17 cellular contexts compared by ENCODE assay signal in the genomic region with DNA sequence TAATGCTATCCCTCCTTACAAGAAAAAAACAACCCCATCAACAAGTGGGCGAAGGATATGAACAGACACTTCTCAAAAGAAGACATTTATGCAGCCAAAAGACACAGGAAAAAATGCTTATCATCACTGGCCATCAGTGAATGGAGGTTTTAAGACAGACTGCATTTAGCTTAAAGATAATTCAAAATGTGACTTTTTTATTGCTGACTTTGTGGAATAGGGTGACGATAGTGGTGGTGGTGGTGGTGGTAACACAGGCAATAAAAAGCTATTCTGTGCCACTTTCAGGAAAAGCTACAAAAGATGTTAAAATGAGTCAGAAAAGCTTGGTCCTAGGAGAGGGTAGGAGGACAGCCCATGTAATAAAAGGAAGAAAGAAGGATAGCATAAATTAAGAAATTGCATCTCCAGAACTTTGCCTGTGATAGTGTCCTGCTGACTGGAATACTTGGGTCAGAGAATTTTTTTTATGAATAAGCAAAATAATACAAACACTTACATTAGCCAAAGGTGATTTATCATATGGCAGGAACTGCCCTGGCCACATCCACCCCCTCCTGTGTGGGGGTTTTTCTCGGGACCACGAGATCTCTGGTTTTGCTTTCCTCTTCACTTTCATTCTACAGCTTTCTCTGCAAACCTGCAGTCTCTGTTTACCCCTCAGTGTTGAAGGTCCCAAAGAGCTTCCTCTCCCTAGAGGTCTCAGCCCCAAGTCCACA.
A peak's percentile ranks its signal among the peaks of the same experiment; 100 is the strongest.
DNase-seq lines count a peak whose midpoint lies in the region; ATAC-seq and TF ChIP-seq lines count a peak whose summit lies in the region.
"Had no signal": no experiment of that assay in that cellular context is flagged by ENCODE, and none has a peak within 500 bp of the region (broad histone marks: within the 10 kb centered on the region; RNA-seq: fewer than 3 reads in every experiment).

No MANE protein-coding gene starts in this region.

- H3K4me3 Mint-ChIP-seq in stimulated activated naive CD8-positive, alpha-beta T cell treated with anti-CD3 and anti-CD28 coated beads, Interleukin-15, amount 100 ng/mL, for 72 hours = peak overlapping the region in 1 of 2 donors; percentile 43
- H3K4me3 Mint-ChIP-seq: CD14-positive monocyte; CD4-positive, alpha-beta memory T cell; IgD-negative memory B cell had no signal

- 85% methylated on average over 4 of the region's 4 CpGs for WGBS in esophagus muscularis mucosa

- H3K4me1 ChIP-seq in HEK293 (ENCODE audit: control insufficient read depth, insufficient read depth, low read length) (no peaks in the 10 kb centered on the region; the same call in 1 of the 2 replicates), esophagus muscularis mucosa (peaks cover 7 to 21% (median 20%) of the 10 kb centered on the region in 4 donors)

- no peak for DNase-seq in stimulated activated naive CD8-positive, alpha-beta T cell treated with anti-CD3 and anti-CD28 coated beads, Interleukin-15, amount 100 ng/mL, for 72 hours
- DNase-seq in stimulated activated naive CD8-positive, alpha-beta T cell treated with anti-CD3 and anti-CD28 coated beads, Interleukin-15, Interleukin-2, amounts not matched to agents 100 U/mL and 50 U/mL, for 24 hours = no peak
- DNase-seq in esophagus muscularis mucosa (ENCODE audit: extremely low spot score) (peak; percentile 53), NCI-H2227 (lab: John Stamatoyannopoulos, UW; ENCODE audit: unreplicated experiment) (no peak)
- DNase-seq: CD4-positive, alpha-beta memory T cell; DMS79 treated with DMSO at 0.1 percent for 48 hours; EL; GOT3; H7; KG1 had no signal

- no peak for TF ChIP-seq POLR2A in esophagus muscularis mucosa (IDR thresholded peaks at IDR 0.05; ENCODE audit: low read depth)

- H3K27me3 Mint-ChIP-seq in stimulated activated naive CD8-positive, alpha-beta T cell treated with anti-CD3 and anti-CD28 coated beads, Interleukin-15, amount 100 ng/mL, for 72 hours = peaks cover 17% of the 10 kb centered on the region
- H3K27me3 Mint-ChIP-seq: IgD-negative memory B cell had no signal

- no peak overlapping the region for H3K27ac Mint-ChIP-seq in stimulated activated naive CD8-positive, alpha-beta T cell treated with anti-CD3 and anti-CD28 coated beads, Interleukin-15, amount 100 ng/mL, for 72 hours
- H3K27ac Mint-ChIP-seq: CD14-positive monocyte; CD4-positive, alpha-beta memory T cell had no signal

- POLR2A ChIA-PET in HEK293 (lab: Yijun Ruan, JAX) = no interaction called here

- intact Hi-C loops in esophagus muscularis mucosa (cut with DNase I) = no loop called here

- H3K9me3 ChIP-seq in HEK293 (ENCODE audit: control insufficient read depth, insufficient read depth, low read depth, low read length) (no peaks in the 10 kb centered on the region), esophagus muscularis mucosa (no peaks in the 10 kb centered on the region)
- H3K9me3 ChIP-seq: BLaER1 had no signal

- TF ChIP-seq CTCF in HEK293 (tag by site-specific recombination; IDR thresholded peaks at IDR 0.05) = no peak
- TF ChIP-seq CTCF in esophagus muscularis mucosa (IDR thresholded peaks at IDR 0.05) = no peak

- ATAC-seq in stimulated activated naive CD8-positive, alpha-beta T cell treated with anti-CD3 and anti-CD28 coated beads, Interleukin-15, amount 100 ng/mL, for 72 hours = peak; percentile 53
- ATAC-seq in stimulated activated naive CD8-positive, alpha-beta T cell treated with anti-CD3 and anti-CD28 coated beads, Interleukin-15, Interleukin-2, amounts not matched to agents 100 U/mL and 50 U/mL, for 24 hours = no peak
- no peak for ATAC-seq in HG03354 (IDR thresholded peaks at IDR 0.05; ENCODE audit: poor library complexity, severe bottlenecking, unreplicated experiment)

- H3K27me3 ChIP-seq in esophagus muscularis mucosa = no peaks in the 10 kb centered on the region
- H3K27me3 ChIP-seq: BLaER1 had no signal

- no peaks in the 10 kb centered on the region for H3K36me3 ChIP-seq in HEK293 (ENCODE audit: control insufficient read depth in 2 of 2, insufficient read depth in 1 of 2, low read length in 2 of 2)
- H3K36me3 ChIP-seq in esophagus muscularis mucosa = no peaks in the 10 kb centered on the region
- H3K36me3 ChIP-seq: BLaER1 had no signal

- CTCF ChIA-PET in HEK293 (lab: Yijun Ruan, JAX) = interaction anchor here (0.7 to 1.1 kb wide), 2 partner anchors 8 to 202 kb away, joined by 3 read pairs; no protein-coding TSS in a partner anchor

- no peak for TF ChIP-seq EP300 in esophagus muscularis mucosa (IDR thresholded peaks at IDR 0.05)

- no peak overlapping the region for H3K27ac ChIP-seq in HEK293 (ENCODE audit: extremely low read depth, low read depth, low read length)
- no peak overlapping the region for H3K27ac ChIP-seq in esophagus muscularis mucosa (replicated peaks in 1 of 4)
- H3K27ac ChIP-seq: BLaER1, HL-60 had no signal

- no peaks in the 10 kb centered on the region for H3K9me3 Mint-ChIP-seq in stimulated activated naive CD8-positive, alpha-beta T cell treated with anti-CD3 and anti-CD28 coated beads, Interleukin-15, amount 100 ng/mL, for 72 hours

- no peak overlapping the region for H3K4me3 ChIP-seq in HEK293 (ENCODE audit: low read depth, low read length)
- no peak overlapping the region for H3K4me3 ChIP-seq in esophagus muscularis mucosa
- H3K4me3 ChIP-seq: BLaER1, GM12878 had no signal

- peaks cover 9% of the 10 kb centered on the region for H3K4me1 Mint-ChIP-seq in stimulated activated naive CD8-positive, alpha-beta T cell treated with anti-CD3 and anti-CD28 coated beads, Interleukin-15, amount 100 ng/mL, for 72 hours
- H3K4me1 Mint-ChIP-seq: CD14-positive monocyte, IgD-negative memory B cell had no signal

TF ChIP-seq in HEK293, 187 proteins besides CTCF, POLR2A, EP300 and RAD21 (continues in another document):
- TF ChIP-seq ZNF777 (tag by site-specific recombination; IDR thresholded peaks at IDR 0.05; ENCODE audit: borderline replicate concordance) (no peak), ZBTB17 (tag by site-specific recombination; IDR thresholded peaks at IDR 0.05) (no peak), ZFP69B (tag by site-specific recombination; IDR thresholded peaks at IDR 0.05) (no peak), GLIS1 (tag by site-specific recombination; IDR thresholded peaks at IDR 0.05) (peak; percentile 31; the same call in 1 of the 2 replicates), SCRT1 (tag by site-specific recombination; IDR thresholded peaks at IDR 0.05; ENCODE audit: borderline replicate concordance) (peak; percentile 43; the same call in 1 of the 2 replicates), FEZF1 (tag by site-specific recombination; IDR thresholded peaks at IDR 0.05) (0 out of 2 replicates have a peak, but pooled peaks have one; percentile 11), ZBTB21 (tag by site-specific recombination; IDR thresholded peaks at IDR 0.05) (no peak), RBAK (tag by site-specific recombination; IDR thresholded peaks at IDR 0.05) (no peak), ZNF157 (tag by site-specific recombination; IDR thresholded peaks at IDR 0.05) (no peak), ZNF175 (tag by site-specific recombination; IDR thresholded peaks at IDR 0.05) (no peak), ZNF391 (tag by site-specific recombination; IDR thresholded peaks at IDR 0.05; ENCODE audit: borderline replicate concordance, low read depth) (no peak), WT1 (tag by site-specific recombination; IDR thresholded peaks at IDR 0.05) (no peak), HOXC10 (CRISPR knock-in tag; IDR thresholded peaks at IDR 0.05) (no peak), ZXDB (tag by site-specific recombination; IDR thresholded peaks at IDR 0.05) (no peak), ZNF600 (tag by site-specific recombination; IDR thresholded peaks at IDR 0.05) (no peak)
- TF ChIP-seq, protein P1, sequence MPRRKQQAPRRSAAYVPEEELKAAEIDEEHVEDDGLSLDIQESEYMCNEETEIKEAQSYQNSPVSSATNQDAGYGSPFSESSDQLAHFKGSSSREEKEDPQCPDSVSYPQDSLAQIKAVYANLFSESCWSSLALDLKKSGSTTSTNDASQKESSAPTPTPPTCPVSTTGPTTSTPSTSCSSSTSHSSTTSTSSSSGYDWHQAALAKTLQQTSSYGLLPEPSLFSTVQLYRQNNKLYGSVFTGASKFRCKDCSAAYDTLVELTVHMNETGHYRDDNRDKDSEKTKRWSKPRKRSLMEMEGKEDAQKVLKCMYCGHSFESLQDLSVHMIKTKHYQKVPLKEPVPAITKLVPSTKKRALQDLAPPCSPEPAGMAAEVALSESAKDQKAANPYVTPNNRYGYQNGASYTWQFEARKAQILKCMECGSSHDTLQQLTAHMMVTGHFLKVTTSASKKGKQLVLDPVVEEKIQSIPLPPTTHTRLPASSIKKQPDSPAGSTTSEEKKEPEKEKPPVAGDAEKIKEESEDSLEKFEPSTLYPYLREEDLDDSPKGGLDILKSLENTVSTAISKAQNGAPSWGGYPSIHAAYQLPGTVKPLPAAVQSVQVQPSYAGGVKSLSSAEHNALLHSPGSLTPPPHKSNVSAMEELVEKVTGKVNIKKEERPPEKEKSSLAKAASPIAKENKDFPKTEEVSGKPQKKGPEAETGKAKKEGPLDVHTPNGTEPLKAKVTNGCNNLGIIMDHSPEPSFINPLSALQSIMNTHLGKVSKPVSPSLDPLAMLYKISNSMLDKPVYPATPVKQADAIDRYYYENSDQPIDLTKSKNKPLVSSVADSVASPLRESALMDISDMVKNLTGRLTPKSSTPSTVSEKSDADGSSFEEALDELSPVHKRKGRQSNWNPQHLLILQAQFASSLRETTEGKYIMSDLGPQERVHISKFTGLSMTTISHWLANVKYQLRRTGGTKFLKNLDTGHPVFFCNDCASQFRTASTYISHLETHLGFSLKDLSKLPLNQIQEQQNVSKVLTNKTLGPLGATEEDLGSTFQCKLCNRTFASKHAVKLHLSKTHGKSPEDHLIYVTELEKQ (tag by site-specific recombination; IDR thresholded peaks at IDR 0.05; ENCODE audit: borderline replicate concordance) = no peak
- TF ChIP-seq, protein P2, sequence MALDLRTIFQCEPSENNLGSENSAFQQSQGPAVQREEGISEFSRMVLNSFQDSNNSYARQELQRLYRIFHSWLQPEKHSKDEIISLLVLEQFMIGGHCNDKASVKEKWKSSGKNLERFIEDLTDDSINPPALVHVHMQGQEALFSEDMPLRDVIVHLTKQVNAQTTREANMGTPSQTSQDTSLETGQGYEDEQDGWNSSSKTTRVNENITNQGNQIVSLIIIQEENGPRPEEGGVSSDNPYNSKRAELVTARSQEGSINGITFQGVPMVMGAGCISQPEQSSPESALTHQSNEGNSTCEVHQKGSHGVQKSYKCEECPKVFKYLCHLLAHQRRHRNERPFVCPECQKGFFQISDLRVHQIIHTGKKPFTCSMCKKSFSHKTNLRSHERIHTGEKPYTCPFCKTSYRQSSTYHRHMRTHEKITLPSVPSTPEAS (tag by site-specific recombination; IDR thresholded peaks at IDR 0.05) = no peak
